Comparison of ENCODE assay signal across 21 cellular contexts in genomic region chr16:53968454-53968853, GRCh38.
DNase-seq lines count a peak whose midpoint lies in the region; ATAC-seq and TF ChIP-seq lines count a peak whose summit lies in the region.
"Had no signal": no experiment of that assay in that cellular context is flagged by ENCODE, and none has a peak within 500 bp of the region (broad histone marks: within the 10 kb centered on the region; RNA-seq: fewer than 3 reads in every experiment).

No MANE protein-coding gene starts in this region.

- H3K4me1 Mint-ChIP-seq in HFFc6 (ENCODE audit: low read depth) = peaks cover 21% of the 10 kb centered on the region
- H3K4me1 Mint-ChIP-seq: activated B cell treated with CpG ODN at 0.5 μM for 24 hours had no signal

- no peaks in the 10 kb centered on the region for H3K9me3 Mint-ChIP-seq in HFFc6
- H3K9me3 Mint-ChIP-seq: activated B cell treated with CpG ODN at 0.5 μM for 24 hours; activated T-cell treated with anti-CD3 and anti-CD28 coated beads, Interleukin-2, amount 50 U/mL, for 4 hours; CD4-positive, alpha-beta memory T cell had no signal

- H4K91ac ChIP-seq in mesenchymal stem cell (ENCODE audit: low read length) = no peak overlapping the region

- H3K4ac ChIP-seq in mesenchymal stem cell (ENCODE audit: low read depth in 1 of 2, low read length in 2 of 2) = no peak overlapping the region

- 59% methylated on average over 2 of the region's 2 CpGs for WGBS in mesenchymal stem cell

- H3K36me3 ChIP-seq in mesenchymal stem cell (ENCODE audit: control insufficient read depth in 1 of 2, insufficient read depth in 2 of 2, low read depth in 1 of 2, low read length in 2 of 2) = peaks cover 0 to 2% of the 10 kb centered on the region in 2 experiments
- H3K36me3 ChIP-seq: tibial artery had no signal

- TF ChIP-seq CTCF in HFFc6 (IDR thresholded peaks at IDR 0.05) = no peak
- no peak for TF ChIP-seq CTCF in choroid plexus epithelial cell (conservative IDR thresholded peaks at IDR 0.05; ENCODE audit: low read depth, low read length)

- no peaks in the 10 kb centered on the region for H3K9me3 ChIP-seq in mesenchymal stem cell (ENCODE audit: control insufficient read depth, low read length)
- H3K9me3 ChIP-seq: tibial artery had no signal

- peak overlapping the region; percentile 4 for H3K9ac ChIP-seq in mesenchymal stem cell (ENCODE audit: low read length)

- peaks cover 1% of the 10 kb centered on the region; the same call in 1 of the 2 replicates for H3K27me3 Mint-ChIP-seq in HFFc6 (ENCODE audit: insufficient read depth)
- H3K27me3 Mint-ChIP-seq: activated B cell treated with CpG ODN at 0.5 μM for 24 hours; activated naive CD8-positive, alpha-beta T cell; CD4-positive, alpha-beta memory T cell had no signal

- no peak overlapping the region for H3K23ac ChIP-seq in mesenchymal stem cell (ENCODE audit: low read length in 2 of 2)

- H2BK15ac ChIP-seq in mesenchymal stem cell (ENCODE audit: low read depth, poor library complexity, severe bottlenecking) = no peak overlapping the region

- no peak overlapping the region for H2AK5ac ChIP-seq in mesenchymal stem cell (ENCODE audit: low read length, severe bottlenecking)

- no peaks in the 10 kb centered on the region for H3K27me3 ChIP-seq in mesenchymal stem cell (ENCODE audit: control insufficient read depth in 1 of 2, insufficient read depth in 1 of 2, low read length in 2 of 2)
- H3K27me3 ChIP-seq: tibial artery had no signal

- H3K18ac ChIP-seq in mesenchymal stem cell (ENCODE audit: low read depth in 1 of 2, low read length in 2 of 2) = no peak overlapping the region

- DNase-seq in Daoy (ENCODE audit: low read depth) = peak; percentile 3
- DNase-seq in HFFc6 = peak; percentile 1
- peak; percentile 40 for DNase-seq in choroid plexus epithelial cell (ENCODE audit: low read depth)
- no peak for DNase-seq in mesenchymal stem cell
- no peak for DNase-seq in epidermal melanocyte (ENCODE audit: insufficient read length, low spot score)
- DNase-seq in activated T-cell treated with anti-CD3 and anti-CD28 coated beads, Interleukin-2, amount 50 U/mL, for 48 hours = no peak
- no peak for DNase-seq in activated CD8-positive, alpha-beta memory T cell treated with anti-CD3 and anti-CD28 coated beads, Interleukin-2, amount 50 U/mL, for 4 hours
- DNase-seq: activated B cell treated with CpG ODN at 0.5 μM for 24 hours; activated CD8-positive, alpha-beta T cell treated with anti-CD3 and anti-CD28 coated beads, Interleukin-2, amount 10 ng/mL, durations not matched to agents 7 days and 5 days; activated T-cell treated with anti-CD3 and anti-CD28 coated beads, Interleukin-2, amount 50 U/mL, for 4 hours; CD4-positive, alpha-beta memory T cell; central memory CD4-positive, alpha-beta T cell; DMS79 treated with DMSO at 0.1 percent for 48 hours; NCI-H1436 treated with DMSO at 0.1 percent for 48 hours; NCI-H69; occipital lobe; stimulated activated naive CD4-positive, alpha-beta T cell; tibial artery had no signal

- no peak overlapping the region for H3K27ac ChIP-seq in mesenchymal stem cell (ENCODE audit: low read length, poor library complexity, severe bottlenecking)
- H3K27ac ChIP-seq: tibial artery had no signal

- H2AFZ ChIP-seq in mesenchymal stem cell (ENCODE audit: low read depth, low read length) = no peak overlapping the region

- peaks cover 4% of the 10 kb centered on the region; the same call in 1 of the 2 replicates for H3K36me3 Mint-ChIP-seq in HFFc6 (ENCODE audit: low read depth)

- H3K4me3 ChIP-seq in choroid plexus epithelial cell (ENCODE audit: low read depth, low read length) (no peak overlapping the region), mesenchymal stem cell (ENCODE audit: insufficient read depth in 1 of 2, low read depth in 1 of 2, low read length in 2 of 2) (no peak overlapping the region)
- H3K4me3 ChIP-seq: tibial artery had no signal

- H2BK5ac ChIP-seq in mesenchymal stem cell (ENCODE audit: low read depth, low read length, poor library complexity, severe bottlenecking) = no peak overlapping the region

- no peak for ATAC-seq in GM18519 (IDR thresholded peaks at IDR 0.05; ENCODE audit: low FRiP score, unreplicated experiment)
- ATAC-seq: activated CD8-positive, alpha-beta T cell treated with anti-CD3 and anti-CD28 coated beads, Interleukin-2, amount 10 ng/mL, durations not matched to agents 7 days and 5 days; activated T-cell treated with anti-CD3 and anti-CD28 coated beads, Interleukin-2, amount 50 U/mL, for 4 hours; sciatic nerve had no signal

- H2BK120ac ChIP-seq in mesenchymal stem cell (ENCODE audit: low read depth, low read length) = no peak overlapping the region

- no peak overlapping the region for H3K4me2 ChIP-seq in mesenchymal stem cell (ENCODE audit: low read length, poor library complexity, severe bottlenecking)

- H4K8ac ChIP-seq in mesenchymal stem cell (ENCODE audit: low read length) = no peak overlapping the region

- H3K4me3 Mint-ChIP-seq in HFFc6 = no peak overlapping the region
- H3K4me3 Mint-ChIP-seq: activated B cell treated with CpG ODN at 0.5 μM for 24 hours; activated CD8-positive, alpha-beta T cell treated with anti-CD3 and anti-CD28 coated beads, Interleukin-2, amount 10 ng/mL, durations not matched to agents 7 days and 5 days; activated naive CD8-positive, alpha-beta T cell; activated T-cell treated with anti-CD3 and anti-CD28 coated beads, Interleukin-2, amount 50 U/mL, for 4 hours; CD4-positive, alpha-beta memory T cell had no signal

- no peaks in the 10 kb centered on the region for H3K4me1 ChIP-seq in mesenchymal stem cell (ENCODE audit: control insufficient read depth, insufficient read depth, low read depth, low read length)

- H3K27ac Mint-ChIP-seq in HFFc6 = peak overlapping the region; percentile 63
- H3K27ac Mint-ChIP-seq: activated B cell treated with CpG ODN at 0.5 μM for 24 hours; activated CD8-positive, alpha-beta T cell treated with anti-CD3 and anti-CD28 coated beads, Interleukin-2, amount 10 ng/mL, durations not matched to agents 7 days and 5 days; activated naive CD8-positive, alpha-beta T cell had no signal

- H3K79me1 ChIP-seq in mesenchymal stem cell (replicated peaks; ENCODE audit: low read length, poor library complexity, severe bottlenecking) = peaks cover 11% of the 10 kb centered on the region

- no peak overlapping the region for H3K14ac ChIP-seq in mesenchymal stem cell (ENCODE audit: low read length in 2 of 2)

- no peak overlapping the region for H2BK12ac ChIP-seq in mesenchymal stem cell (ENCODE audit: low read length in 2 of 2)

Comparison
In these comparisons a context has a peak if more than half of its experiments do, and no peak if none do; other contexts are left out.
1. DNase-seq: peak in Daoy (single experiment), HFFc6 (single experiment) and choroid plexus epithelial cell (single experiment); none in mesenchymal stem cell (single experiment), epidermal melanocyte (single experiment), activated T-cell treated with anti-CD3 and anti-CD28 coated beads, Interleukin-2, amount 50 U/mL, for 48 hours (0 of 2) and activated CD8-positive, alpha-beta memory T cell treated with anti-CD3 and anti-CD28 coated beads, Interleukin-2, amount 50 U/mL, for 4 hours (single experiment).